ENCODE assay signal across 10 cellular contexts in genomic region chr22:33117821-33118220, GRCh38. TPM values are rescaled to one million over a fixed set of nuclear protein-coding genes. Genes with fewer than 3 reads are reported as not detected.
"Had no signal": no experiment of that assay in that cellular context is flagged by ENCODE, and none has a peak within 500 bp of the region (broad histone marks: within the 10 kb centered on the region; RNA-seq: fewer than 3 reads in every experiment).

No MANE protein-coding gene starts in this region.

- DNase-seq: GM23248, GOT3, H7, HFFc6 had no signal

- H3K4me3 Mint-ChIP-seq: HFFc6, IgD-negative memory B cell had no signal

- H3K4me3 ChIP-seq: GM23248, HAP-1 had no signal

- ATAC-seq: HCT116, HepG2 had no signal

- H3K9me3 ChIP-seq: HAP-1 had no signal

- H3K36me3 Mint-ChIP-seq: IgD-negative memory B cell had no signal

- H3K36me3 ChIP-seq: HAP-1 had no signal

- H3K27ac Mint-ChIP-seq: HFFc6, IgD-negative memory B cell had no signal

- H3K4me1 ChIP-seq: HAP-1 had no signal

- H3K27me3 Mint-ChIP-seq: IgD-negative memory B cell had no signal

- H3K9me3 Mint-ChIP-seq: IgD-negative memory B cell had no signal

- H3K27ac ChIP-seq: GM23248, HL-60 had no signal

RNA-seq across cellular contexts. Expression of gene SYN3, which starts 59.6 kb away (rescaled TPM):
- total RNA-seq: GM23248, HT1080 had no signal
